Comparison of ENCODE assay signal across 26 cellular contexts in the genomic region with DNA sequence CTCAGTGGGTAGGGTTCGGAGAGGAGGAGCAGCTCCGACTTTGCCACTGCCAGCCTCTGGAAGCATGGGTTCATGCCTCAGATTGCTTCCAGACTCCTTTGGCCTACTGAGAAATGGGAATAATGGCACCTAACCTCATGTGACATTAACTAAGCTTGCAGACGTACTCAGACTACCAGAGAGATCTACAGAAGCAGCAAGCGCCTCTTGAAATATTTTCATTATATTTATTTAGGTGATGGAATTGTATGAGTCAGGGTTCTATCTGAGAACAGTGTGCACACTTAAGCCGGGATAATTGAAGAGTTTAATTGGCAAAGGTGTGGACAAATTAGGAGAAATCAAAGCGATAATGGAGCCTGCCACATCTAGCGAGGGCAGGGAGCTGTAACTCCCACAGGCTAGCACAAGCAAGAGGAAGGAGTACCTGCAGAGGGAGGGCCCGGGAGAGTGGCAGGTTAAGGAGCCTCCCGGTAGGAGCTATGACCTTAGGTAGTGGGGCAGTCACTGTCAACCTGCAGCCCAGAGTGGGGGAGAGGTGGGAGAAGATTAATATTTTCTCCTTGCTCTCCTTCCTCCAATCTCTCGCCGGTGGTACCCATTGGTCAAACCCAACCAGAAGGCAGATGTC. TPM values are rescaled to one million over a fixed set of nuclear protein-coding genes. Genes with fewer than 3 reads are reported as not detected.
"Had no signal": no experiment of that assay in that cellular context is flagged by ENCODE, and none has a peak within 500 bp of the region (broad histone marks: within the 10 kb centered on the region; RNA-seq: fewer than 3 reads in every experiment).

No MANE protein-coding gene starts in this region.

- H3K27ac Mint-ChIP-seq: activated naive CD4-positive, alpha-beta T cell treated with anti-CD3 and anti-CD28 coated beads, Interleukin-2, amount 10 ng/mL, durations not matched to agents 7 days and 5 days; activated naive CD8-positive, alpha-beta T cell treated with anti-CD3 and anti-CD28 coated beads, Interleukin-2, amount 10 ng/mL, durations not matched to agents 7 days and 5 days; endodermal cell; naive thymus-derived CD4-positive, alpha-beta T cell; stimulated activated naive B cell treated with anti-CD40 and anti-IgM and Interleukin-4, amounts not matched to agents 10 μg/mL and 1 μg/mL and 100 μg/mL, for 72 hours had no signal

- ATAC-seq: activated CD4-positive, CD25-positive, alpha-beta regulatory T cell treated with anti-CD3 and anti-CD28 coated beads, Interleukin-2, amount 50 U/mL, for 24 hours; esophagus mucosa; naive thymus-derived CD4-positive, alpha-beta T cell; stimulated activated naive B cell treated with anti-CD40 and anti-IgM and Interleukin-4, amounts not matched to agents 10 μg/mL and 1 μg/mL and 100 μg/mL, for 72 hours had no signal

- H3K36me3 ChIP-seq: ascending aorta, heart left ventricle, ovary, prostate gland, stomach, thyroid gland, upper lobe of left lung had no signal

- H3K9me3 ChIP-seq: ascending aorta, heart left ventricle, ovary, prostate gland, stomach, thyroid gland, upper lobe of left lung had no signal

- H3K36me3 Mint-ChIP-seq: activated naive CD4-positive, alpha-beta T cell treated with anti-CD3 and anti-CD28 coated beads, Interleukin-2, amount 10 ng/mL, durations not matched to agents 7 days and 5 days; activated naive CD8-positive, alpha-beta T cell treated with anti-CD3 and anti-CD28 coated beads, Interleukin-2, amount 10 ng/mL, durations not matched to agents 7 days and 5 days; brain; naive thymus-derived CD4-positive, alpha-beta T cell; stimulated activated naive B cell treated with anti-CD40 and anti-IgM and Interleukin-4, amounts not matched to agents 10 μg/mL and 1 μg/mL and 100 μg/mL, for 72 hours had no signal

- H3K4me3 ChIP-seq: ascending aorta, ovary, prostate gland, smooth muscle cell, stomach, thyroid gland, upper lobe of left lung had no signal

- DNase-seq: activated CD4-positive, alpha-beta T cell treated with anti-CD3 and anti-CD28 coated beads for 48 hours; activated CD4-positive, alpha-beta T cell treated with anti-CD3 and anti-CD28 coated beads, Interleukin-2, amount 50 U/mL, for 48 hours; activated CD8-positive, alpha-beta memory T cell treated with anti-CD3 and anti-CD28 coated beads, Interleukin-2, amount 50 U/mL, for 4 hours; activated gamma-delta T cell; activated naive CD4-positive, alpha-beta T cell treated with anti-CD3 and anti-CD28 coated beads, Interleukin-2, amount 10 ng/mL, durations not matched to agents 7 days and 5 days; activated naive CD8-positive, alpha-beta T cell treated with anti-CD3 and anti-CD28 coated beads, Interleukin-2, amount 10 ng/mL, durations not matched to agents 7 days and 5 days; activated T-cell treated with anti-CD3 and anti-CD28 coated beads, Interleukin-2, amount 50 U/mL, for 1 hour; endodermal cell; foreskin fibroblast; midbrain; naive thymus-derived CD4-positive, alpha-beta T cell; ovary; retina; stimulated activated CD4-positive, alpha-beta T cell treated with anti-CD3 and anti-CD28 coated beads, Interleukin-1b, Interleukin-23, amount 100 ng/mL, for 48 hours; stimulated activated naive B cell treated with anti-CD40 and anti-IgM and Interleukin-4, amounts not matched to agents 10 μg/mL and 1 μg/mL and 100 μg/mL, for 72 hours; stomach; upper lobe of left lung had no signal

- H3K4me1 Mint-ChIP-seq: activated naive CD4-positive, alpha-beta T cell treated with anti-CD3 and anti-CD28 coated beads, Interleukin-2, amount 10 ng/mL, durations not matched to agents 7 days and 5 days; activated naive CD8-positive, alpha-beta T cell treated with anti-CD3 and anti-CD28 coated beads, Interleukin-2, amount 10 ng/mL, durations not matched to agents 7 days and 5 days; brain; naive thymus-derived CD4-positive, alpha-beta T cell; stimulated activated naive B cell treated with anti-CD40 and anti-IgM and Interleukin-4, amounts not matched to agents 10 μg/mL and 1 μg/mL and 100 μg/mL, for 72 hours had no signal

- H3K4me3 Mint-ChIP-seq: activated naive CD4-positive, alpha-beta T cell treated with anti-CD3 and anti-CD28 coated beads, Interleukin-2, amount 10 ng/mL, durations not matched to agents 7 days and 5 days; activated naive CD8-positive, alpha-beta T cell treated with anti-CD3 and anti-CD28 coated beads, Interleukin-2, amount 10 ng/mL, durations not matched to agents 7 days and 5 days; brain; endodermal cell; naive thymus-derived CD4-positive, alpha-beta T cell; stimulated activated naive B cell treated with anti-CD40 and anti-IgM and Interleukin-4, amounts not matched to agents 10 μg/mL and 1 μg/mL and 100 μg/mL, for 72 hours had no signal

- H3K4me1 ChIP-seq: ascending aorta, prostate gland, stomach, thyroid gland, upper lobe of left lung had no signal

- H3K9me3 Mint-ChIP-seq: activated naive CD4-positive, alpha-beta T cell treated with anti-CD3 and anti-CD28 coated beads, Interleukin-2, amount 10 ng/mL, durations not matched to agents 7 days and 5 days; activated naive CD8-positive, alpha-beta T cell treated with anti-CD3 and anti-CD28 coated beads, Interleukin-2, amount 10 ng/mL, durations not matched to agents 7 days and 5 days; endodermal cell had no signal

- H3K27ac ChIP-seq: ascending aorta, ovary, prostate gland, stomach, thyroid gland, upper lobe of left lung had no signal

- H3K27me3 ChIP-seq: ascending aorta, heart left ventricle, ovary, thyroid gland, upper lobe of left lung had no signal

RNA-seq across cellular contexts. Expression of gene PDZD2, which starts 12.2 kb away (rescaled TPM):
- total RNA-seq: T-helper 1 cell treated with Interleukin-12 subunit alpha and Interleukin-12 subunit beta and Interleukin-4 antibody, amounts not matched to agents 30 ng/mL and 1 ng/mL, for 36 hours had no signal
